8 cellular contexts compared by ENCODE assay signal in the genomic region with DNA sequence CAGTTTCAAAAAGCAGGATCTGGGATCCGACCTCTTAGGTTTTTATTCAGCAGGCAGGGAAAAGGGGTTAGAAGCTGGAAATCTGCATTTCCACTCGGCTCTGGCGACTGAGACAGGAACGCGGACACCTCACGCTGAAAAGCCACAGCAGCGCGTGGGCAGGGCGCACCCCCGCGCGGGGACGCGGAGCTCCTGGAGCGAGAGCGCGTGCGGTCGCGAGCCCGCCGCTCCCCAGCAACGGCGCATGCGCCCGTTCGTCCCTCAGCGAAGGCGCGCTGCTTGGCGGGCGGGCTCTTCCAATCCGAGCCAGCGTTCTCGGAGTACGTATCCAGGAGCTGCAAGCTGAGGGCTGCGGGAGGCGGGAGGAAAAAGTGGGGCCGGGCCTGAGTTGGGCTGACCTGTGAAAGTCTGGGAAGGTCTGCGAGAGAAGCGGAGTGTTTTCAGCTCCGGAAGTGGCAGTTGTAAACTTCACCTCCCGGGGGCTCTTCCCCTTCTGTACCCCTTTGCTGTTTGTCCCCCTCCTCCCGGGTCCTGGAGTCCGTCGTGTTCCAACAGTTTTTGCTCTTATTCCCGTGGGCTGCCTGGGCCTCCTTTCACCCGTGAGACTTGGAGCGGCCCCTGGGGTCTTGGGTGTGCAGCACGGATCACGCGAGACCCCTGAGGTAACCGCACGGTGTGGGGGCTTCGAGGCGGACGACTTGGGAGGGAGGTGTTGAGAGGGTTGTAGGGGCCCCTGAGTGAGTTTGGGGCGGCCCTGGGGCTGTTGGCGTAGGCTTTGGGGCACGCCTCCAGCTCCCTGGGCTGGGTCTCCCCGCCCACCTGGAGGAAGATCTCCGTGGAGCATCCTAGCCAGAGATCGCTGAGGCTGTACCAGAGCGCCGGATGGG. TPM values are rescaled to one million over a fixed set of nuclear protein-coding genes. Genes with fewer than 3 reads are reported as not detected.
A peak's percentile ranks its signal among the peaks of the same experiment; 100 is the strongest.
DNase-seq lines count a peak whose midpoint lies in the region; ATAC-seq, FAIRE-seq and TF ChIP-seq lines count a peak whose summit lies in the region.

A gene (plus strand): TSS at position 403 of the 887 bp plus-strand sequence. CDS start 11,046 bp downstream, outside the sequence.

- peaks cover 0 to 2% (median 1%) of the 10 kb centered on the region in 4 experiments; a peak in 1 of 7 replicates for H3K4me1 ChIP-seq in H1 (replicated peaks in 1 of 4; ENCODE audit: control insufficient read depth in 3 of 4, insufficient read depth in 4 of 4, low read length in 3 of 4)

- in situ Hi-C loops in Caki2 (cut with HindIII; ENCODE audit: low pct_unique_long_range_greater_than_20kb, low sequenced_read_pairs), result no loop called here

- WGBS in H1 (ENCODE audit: extremely low coverage in 1 of 2, insufficient coverage in 1 of 2, insufficient read length in 1 of 2, insufficient replicate concordance in 2 of 2, low coverage in 1 of 2, low lambda C conversion rate in 2 of 2, missing lambda C conversion rate in 1 of 2), 2 experiments, result 2% methylated on average over 63 of the region's 65 CpGs; no CpG with 5 or more reads in 1 of the 2 experiments

- H3K23me2 ChIP-seq in H1 (ENCODE audit: low read depth, low read length), result peaks cover 9% of the 10 kb centered on the region; the same call in 1 of the 2 replicates

- H3K4me3 ChIP-seq in H1 (ENCODE audit: extremely low read depth in 1 of 4, insufficient read depth in 2 of 4, low read depth in 3 of 4, low read length in 4 of 4), result peak within 1 kb of the TSS; percentile 80 to 92 (median 81)

- POLR2A ChIA-PET in H1 (lab: Charles Lee; ENCODE audit: partially characterized antibody), result interaction anchor here (0.6 to 2.6 kb wide), 16 partner anchors 10 to 1705 kb away, joined by 3 to 37 read pairs (median 4); a partner anchor contains a TSS

- no peaks in the 10 kb centered on the region for H4K20me1 ChIP-seq in H1 (replicated peaks in 1 of 2; ENCODE audit: control insufficient read depth in 1 of 2, insufficient read depth in 2 of 2, low read length in 2 of 2)

- H3K27ac ChIP-seq in H1 (ENCODE audit: low read depth, low read length), result peak within 1 kb of the TSS; percentile 81

- CTCF ChIA-PET in H1 (lab: Charles Lee; ENCODE audit: partially characterized antibody), result interaction anchor here (0.6 to 3.0 kb wide), 22 partner anchors 8 to 273 kb away, joined by 3 to 11 read pairs (median 4); a partner anchor contains a TSS

- H3K14ac ChIP-seq in H1 (ENCODE audit: insufficient read length), result no peak within 1 kb of the TSS

- no peaks in the 10 kb centered on the region for H3K9me3 ChIP-seq in H1 (ENCODE audit: insufficient read depth in 2 of 2, low read depth in 1 of 2, low read length in 1 of 2)

- peak within 1 kb of the TSS; percentile 94 for H4K5ac ChIP-seq in H1 (ENCODE audit: insufficient read length, low read depth, low read length)

- peak within 1 kb of the TSS; percentile 99 for H3K18ac ChIP-seq in H1 (ENCODE audit: extremely low read depth, low read length)

- H4K8ac ChIP-seq in H1 (ENCODE audit: extremely low read depth, insufficient read depth, low read length), result peak within 1 kb of the TSS; percentile 97

- peak; percentile 75 for ATAC-seq in GM21367 (IDR thresholded peaks at IDR 0.05; ENCODE audit: unreplicated experiment)

- peak within 1 kb of the TSS; percentile 66 to 89 (median 81) for H3K9ac ChIP-seq in H1 (replicated peaks in 1 of 4; ENCODE audit: extremely low read depth in 1 of 4, low read depth in 3 of 4, low read length in 3 of 4)

- H2BK15ac ChIP-seq in H1 (ENCODE audit: low read length), result peak within 1 kb of the TSS; percentile 72; the same call in 1 of the 2 replicates

- H3K27me3 ChIP-seq in H1 (replicated peaks in 1 of 4; ENCODE audit: control insufficient read depth in 3 of 4, extremely low read depth in 1 of 4, insufficient read depth in 3 of 4, low read length in 3 of 4), result no peaks in the 10 kb centered on the region

- no peaks in the 10 kb centered on the region for H3K79me1 ChIP-seq in H1 (ENCODE audit: low read depth, low read length)

- TF ChIP-seq POLR2A in H1 (IDR thresholded peaks at IDR 0.05; ENCODE audit: control extremely low read depth in 1 of 2, low read depth in 2 of 2, low read length in 2 of 2), result peak; percentile 66 to 82

- DNase-seq in Caki2 (ENCODE audit: low read depth) (peak; percentile 89), HT1080 (ENCODE audit: low read depth) (peak; percentile 94), NOMO-1 (lab: John Stamatoyannopoulos, UW; ENCODE audit: unreplicated experiment in 2 of 2) (peak; percentile 77 to 83), H1 (ENCODE audit: low read depth in 1 of 2, low spot score in 2 of 2) (peak; percentile 88), mesenteric fat pad (ENCODE audit: low spot score) (peak; percentile 97)
- peak; percentile 55 to 68 (median 62) for DNase-seq in activated CD8-positive, alpha-beta memory T cell treated with anti-CD3 and anti-CD28 coated beads for 48 hours (ENCODE audit: low read depth in 2 of 3, low spot score in 2 of 3)
- peak; percentile 60 for DNase-seq in stimulated activated CD8-positive, alpha-beta memory T cell treated with anti-CD3 and anti-CD28 coated beads, Interleukin-15, amount 100 ng/mL, for 1 hour (ENCODE audit: low read depth)

- H3K4me2 ChIP-seq in H1 (ENCODE audit: insufficient read depth in 1 of 2, low read depth in 2 of 2, low read length in 2 of 2), result peak within 1 kb of the TSS; percentile 81 to 91

- peak within 1 kb of the TSS; percentile 56; the same call in 1 of the 2 replicates for H2BK12ac ChIP-seq in H1 (ENCODE audit: low read depth, low read length)

- TF ChIP-seq EP300 in H1 (IDR thresholded peaks at IDR 0.05; ENCODE audit: borderline replicate concordance in 1 of 2, low read depth in 2 of 2, low read length in 2 of 2), result no peak

- H3K79me2 ChIP-seq in H1 (ENCODE audit: control insufficient read depth in 1 of 2, insufficient read depth in 2 of 2, low read length in 2 of 2), result no peaks in the 10 kb centered on the region

- peak within 1 kb of the TSS; percentile 91 for H2AFZ ChIP-seq in H1 (ENCODE audit: low read length)

- TF ChIP-seq RAD21 in H1 (IDR thresholded peaks at IDR 0.05 in 1 of 2, conservative IDR thresholded peaks at IDR 0.05 in 1 of 2; ENCODE audit: low read depth in 2 of 2, low read length in 2 of 2), result no peak

- no peak within 1 kb of the TSS for H2AK5ac ChIP-seq in H1 (ENCODE audit: low read depth, low read length)

- H3K36me3 ChIP-seq in H1 (ENCODE audit: control insufficient read depth in 2 of 4, insufficient read depth in 4 of 4, low read length in 3 of 4), result no peaks in the 10 kb centered on the region

- peak within 1 kb of the TSS; percentile 83 for H3K4ac ChIP-seq in H1 (replicated peaks; ENCODE audit: insufficient read length, low read depth, low read length)

- no peak for TF ChIP-seq CTCF in H1 (IDR thresholded peaks at IDR 0.05; ENCODE audit: control extremely low read depth in 1 of 3, insufficient read depth in 1 of 3, low read depth in 1 of 3, low read length in 3 of 3)

- H4K91ac ChIP-seq in H1 (replicated peaks; ENCODE audit: insufficient read length, low read length), result peak within 1 kb of the TSS; percentile 83

- peak within 1 kb of the TSS; percentile 84 for H2BK5ac ChIP-seq in H1 (ENCODE audit: low read depth, low read length)

- H3K23ac ChIP-seq in H1 (ENCODE audit: insufficient read length), result no peak within 1 kb of the TSS

- FAIRE-seq in H1 (lab: Jason Lieb, UNC), result no peak

- peak within 1 kb of the TSS; percentile 92 for H3K56ac ChIP-seq in H1 (replicated peaks; ENCODE audit: insufficient read length, low read depth, low read length)

- H2BK120ac ChIP-seq in H1 (replicated peaks; ENCODE audit: low read depth, low read length), result peak within 1 kb of the TSS; percentile 65

- no peak within 1 kb of the TSS for H2BK20ac ChIP-seq in H1 (ENCODE audit: low read length)

TF ChIP-seq in H1, 55 proteins besides CTCF, POLR2A, EP300 and RAD21 (continues in another document):
- no peak for TF ChIP-seq SUZ12 (IDR thresholded peaks at IDR 0.05; ENCODE audit: low read length)
- TF ChIP-seq CHD1 (IDR thresholded peaks at IDR 0.05; ENCODE audit: low read depth, low read length), result no peak
- TF ChIP-seq SRF (IDR thresholded peaks at IDR 0.05; ENCODE audit: low read depth, low read length), result no peak
- TF ChIP-seq, protein P1, sequence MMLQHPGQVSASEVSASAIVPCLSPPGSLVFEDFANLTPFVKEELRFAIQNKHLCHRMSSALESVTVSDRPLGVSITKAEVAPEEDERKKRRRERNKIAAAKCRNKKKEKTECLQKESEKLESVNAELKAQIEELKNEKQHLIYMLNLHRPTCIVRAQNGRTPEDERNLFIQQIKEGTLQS (IDR thresholded peaks at IDR 0.05; ENCODE audit: insufficient read depth, low read depth, low read length), result no peak
- TF ChIP-seq SP4 (IDR thresholded peaks at IDR 0.05; ENCODE audit: low read length), result no peak
- peak; percentile 70 for TF ChIP-seq SP1 (IDR thresholded peaks at IDR 0.05; ENCODE audit: low read depth, low read length)
- no peak for TF ChIP-seq GABPA (IDR thresholded peaks at IDR 0.05; ENCODE audit: borderline replicate concordance, insufficient read depth, low read length)
- no peak for TF ChIP-seq KDM5A (IDR thresholded peaks at IDR 0.05; ENCODE audit: low read length)
- TF ChIP-seq SIN3A (conservative IDR thresholded peaks at IDR 0.05 in 1 of 2, IDR thresholded peaks at IDR 0.05 in 1 of 2; ENCODE audit: low read depth in 1 of 2, low read length in 2 of 2), result peak; percentile 11 to 58; a peak in 1 of 4 replicates
- peak; percentile 92 for TF ChIP-seq ASH2L (IDR thresholded peaks at IDR 0.05; ENCODE audit: low read length)
- peak; percentile 66 for TF ChIP-seq NRF1 (IDR thresholded peaks at IDR 0.05; ENCODE audit: low read depth, low read length)
- peak; percentile 44; the same call in 1 of the 2 replicates for TF ChIP-seq CHD2 (IDR thresholded peaks at IDR 0.05; ENCODE audit: low read length)
- peak; percentile 47 for TF ChIP-seq TAF7 (optimal IDR thresholded peaks at IDR 0.05; ENCODE audit: borderline replicate concordance, low read depth, low read length)
- peak; percentile 87 for TF ChIP-seq FOSL1 (IDR thresholded peaks at IDR 0.05; ENCODE audit: insufficient read depth, low read depth, low read length)

RNA-seq across cellular contexts. Expression of the gene that starts here (rescaled TPM):
- 0.14 and 0.47 TPM in 2 replicates for total RNA-seq in Caki2 (2014; rRNA removed; shearing (Covaris generic); ENCODE audit: low replicate concordance)
- total RNA-seq in HT1080 (2014; rRNA removed; shearing (Covaris generic)), result 0.77 and 0.80 TPM in 2 replicates
- polyA plus RNA-seq in HT1080 (2015; cell fraction: cytosol; rRNA removed), result 0.70 and 0.79 TPM in 2 replicates
- polyA plus RNA-seq in HT1080 (2015; cell fraction: nucleus; rRNA removed), result 0.92 and 3.2 TPM in 2 replicates
- total RNA-seq in H1 (2021; fragmentation: NEBNext Ultra II Directional; extraction: Animal tissue kit (Norgen Biotek cat#: 25700)), result 1.9 and 2.3 TPM in 2 replicates
- polyA plus RNA-seq in H1 (2011; rRNA removed), result 0.39 and 0.83 TPM in 2 replicates
- polyA plus RNA-seq in H1 (2011; cell fraction: cytosol; rRNA removed), result 0.63 TPM
- polyA plus RNA-seq in H1 (2011; cell fraction: nucleus; rRNA removed), result 2.1 TPM
- polyA plus RNA-seq in H1 (2012, experiment 1 of 2), result 1.0 to 1.5 TPM (median 1.2 TPM) in 4 replicates
- polyA plus RNA-seq in H1 (2012, experiment 2 of 2), result not detected
- 1.0 TPM for polyA plus RNA-seq in H1 (2013, experiment 1 of 2)
- polyA plus RNA-seq in H1 (2013, experiment 2 of 2), result 1.1 TPM
- 3.4 and 4.1 TPM in 2 replicates for polyA minus RNA-seq in H1 (2011; rRNA and poly(A)+ RNA removed)
- polyA minus RNA-seq in H1 (2011; cell fraction: cytosol; rRNA and poly(A)+ RNA removed), result 1.5 TPM
- 14.6 TPM for polyA minus RNA-seq in H1 (2011; cell fraction: nucleus; rRNA and poly(A)+ RNA removed)
- total RNA-seq in mesenteric fat pad, result 0.87 TPM

Comparison
In these comparisons a context has a peak if more than half of its experiments do, and no peak if none do; other contexts are left out.
1. Peak in every context shown above with its lines: DNase-seq, ATAC-seq, H3K4me3 ChIP-seq and H3K27ac ChIP-seq.
2. Peak in DNase-seq in Caki2; RNA of the gene not detected or under 1 TPM.
3. Peak in DNase-seq in mesenteric fat pad; RNA of the gene not detected or under 1 TPM.